Comparison of ENCODE assay signal across 8 cellular contexts in genomic region chr1:84690397-84691138, GRCh38. TPM values are rescaled to one million over a fixed set of nuclear protein-coding genes. Genes with fewer than 3 reads are reported as not detected.
A peak's percentile ranks its signal among the peaks of the same experiment; 100 is the strongest.
DNase-seq lines count a peak whose midpoint lies in the region; ATAC-seq and TF ChIP-seq lines count a peak whose summit lies in the region.

TSS of gene SSX2IP (minus strand) at chr1:84690461. CDS start at chr1:84671219, 19,242 bp downstream.

- intact Hi-C loops in heart right ventricle (cut with DNase I), result loop anchor here in 1 of 10 donors (10.0 kb wide), 1 partner anchor 66 kb away; no protein-coding TSS in a partner anchor

- WGBS in heart right ventricle, 2 donors, result 1% methylated on average over 64 to 68 of the region's 68 CpGs

- peak within 1 kb of the TSS; percentile 95 to 98 for H3K27ac Mint-ChIP-seq in T-cell
- H3K27ac Mint-ChIP-seq in type B pancreatic cell, result peak within 1 kb of the TSS; percentile 87

- H3K4me3 ChIP-seq in heart right ventricle, result peak within 1 kb of the TSS; percentile 52 to 96 (median 84)

- H3K9me3 Mint-ChIP-seq in T-cell (no peaks in the 10 kb centered on the region), type B pancreatic cell (no peaks in the 10 kb centered on the region)

- ATAC-seq in HG02870 (IDR thresholded peaks at IDR 0.05; ENCODE audit: unreplicated experiment), result peak; percentile 92
- peak; percentile 86 to 90 (median 88) for ATAC-seq in T-cell (replicated peaks in 1 of 4)
- ATAC-seq in heart right ventricle, result peak; percentile 98 to 99 (median 99)

- TF ChIP-seq CTCF in GM13977 (IDR thresholded peaks at IDR 0.05; ENCODE audit: extremely low read depth, insufficient read depth, missing control alignments), result no peak
- TF ChIP-seq CTCF in heart right ventricle (IDR thresholded peaks at IDR 0.05), result no peak
- no peak for TF ChIP-seq CTCF in type B pancreatic cell (conservative IDR thresholded peaks at IDR 0.05)

- CTCF ChIA-PET in T-cell (lab: Charles Lee), result interaction anchor here in 1 of 2 donors (0.7 to 1.5 kb wide), 2 partner anchors 25 to 546 kb away, joined by 3 read pairs; partner anchors contain the start of gene PRKACB

- peak within 1 kb of the TSS; percentile 92 to 99 (median 94) for H3K4me3 Mint-ChIP-seq in T-cell
- H3K4me3 Mint-ChIP-seq in type B pancreatic cell, result peak within 1 kb of the TSS; percentile 93

- H3K36me3 Mint-ChIP-seq in T-cell, result no peaks in the 10 kb centered on the region
- H3K36me3 Mint-ChIP-seq in type B pancreatic cell, result no peaks in the 10 kb centered on the region

- POLR2A ChIA-PET in T-cell (lab: Charles Lee), result interaction anchor here in 1 of 2 donors (1.2 kb wide), 1 partner anchor 11 kb away, joined by 7 read pairs; no protein-coding TSS in a partner anchor

- H3K9me3 ChIP-seq in heart right ventricle, result no peaks in the 10 kb centered on the region

- no peaks in the 10 kb centered on the region for H3K27me3 ChIP-seq in heart right ventricle

- DNase-seq in GM13977 (ENCODE audit: low spot score), result peak; percentile 97
- peak; percentile 98 for DNase-seq in NCI-H146 (lab: John Stamatoyannopoulos, UW)
- DNase-seq in T-cell, result peak; percentile 95 to 100 (median 99)
- DNase-seq in amniotic epithelial cell (ENCODE audit: low read depth), result peak; percentile 94
- DNase-seq in heart right ventricle, result peak; percentile 98 to 99
- peak; percentile 92 for DNase-seq in pons (ENCODE audit: low spot score)
- DNase-seq in type B pancreatic cell (ENCODE audit: extremely low spot score, unreplicated experiment), result peak; percentile 99

- no peaks in the 10 kb centered on the region for H3K36me3 ChIP-seq in heart right ventricle

- peak within 1 kb of the TSS in 9 of 10 donors; percentile 73 to 87 (median 82) for H3K27ac ChIP-seq in heart right ventricle

- in situ Hi-C loops in GM13977 (cut with MboI; ENCODE audit: low pct_unique_long_range_greater_than_20kb, low sequenced_read_pairs, unreplicated experiment), result no loop called here

- H3K27me3 Mint-ChIP-seq in T-cell (no peaks in the 10 kb centered on the region), type B pancreatic cell (no peaks in the 10 kb centered on the region)

- H3K4me1 ChIP-seq in heart right ventricle, result peaks cover 0 to 38% (median 12%) of the 10 kb centered on the region in 9 donors

- peaks cover 57 to 71% (median 63%) of the 10 kb centered on the region in 3 donors for H3K4me1 Mint-ChIP-seq in T-cell
- peaks cover 27% of the 10 kb centered on the region for H3K4me1 Mint-ChIP-seq in type B pancreatic cell (ENCODE audit: unreplicated experiment)

RNA-seq across cellular contexts. Expression of gene SSX2IP, which starts in this region (rescaled TPM):
- total RNA-seq in T-cell (10 to 100 TPM in 1 of 5 donors, 1 to 10 TPM in 4; 6.2 to 10.9 (median 7.7) TPM), heart right ventricle (10 to 100 TPM in 8 of 10 donors, 1 to 10 TPM in 2; 6.3 to 14.9 (median 11.2) TPM), type B pancreatic cell (ENCODE audit: low replicate concordance) (22.2 and 34.0 TPM in 2 replicates)
- polyA plus RNA-seq in heart right ventricle, result 1 to 10 TPM; 2.9 to 4.3 TPM

Comparison
In these comparisons a context has a peak if more than half of its experiments do, and no peak if none do; other contexts are left out.
1. Peak in every context shown above with its lines: DNase-seq, ATAC-seq, H3K4me3 ChIP-seq and H3K27ac ChIP-seq.